Comparison of ENCODE assay signal across 2 cellular contexts in the genomic region with DNA sequence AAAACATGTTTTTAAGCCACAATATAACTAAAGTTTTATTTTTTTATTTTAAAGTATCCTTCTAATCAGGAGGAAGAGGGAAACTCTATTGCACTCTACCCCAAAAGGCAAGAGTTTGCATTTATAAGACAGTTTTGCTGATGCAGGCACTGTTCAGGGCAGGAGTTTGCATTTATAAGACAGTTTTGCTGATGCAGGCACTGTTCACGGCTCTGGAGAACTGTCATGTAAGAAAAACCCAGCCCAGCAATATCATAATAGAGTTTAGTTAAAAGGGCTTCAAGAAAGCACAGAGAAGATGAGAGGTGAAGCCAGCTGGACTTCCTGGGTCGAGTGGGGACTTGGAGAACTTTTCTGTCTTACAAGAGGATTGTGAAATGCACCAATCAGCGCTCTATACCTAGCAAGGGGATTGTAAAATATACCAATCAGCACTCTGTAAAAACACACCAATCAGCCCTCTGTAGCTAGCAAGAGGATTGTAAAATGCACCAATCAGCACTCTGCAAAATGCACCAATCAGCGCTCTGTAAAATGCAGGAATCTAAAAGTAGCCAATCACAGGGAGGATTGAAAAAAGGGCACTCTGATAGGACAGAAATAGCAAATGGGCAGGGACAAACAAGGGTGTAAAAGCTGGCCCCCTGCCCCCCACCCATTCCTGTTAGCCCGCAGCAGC.
TF ChIP-seq lines count a peak whose summit lies in the region.

No MANE protein-coding gene starts in this region.

TF ChIP-seq in GM23338, 12 proteins besides CTCF, POLR2A, EP300 and RAD21 (continues in another document):
- TF ChIP-seq NANOG (IDR thresholded peaks at IDR 0.05; ENCODE audit: borderline replicate concordance): no peak
- no peak for TF ChIP-seq EZH2phosphoT487 (IDR thresholded peaks at IDR 0.05; ENCODE audit: unreplicated experiment)
- no peak for TF ChIP-seq JUNB (IDR thresholded peaks at IDR 0.05; ENCODE audit: unreplicated experiment)
- no peak for TF ChIP-seq ZNF114 (CRISPR knock-in tag; IDR thresholded peaks at IDR 0.05)
- no peak for TF ChIP-seq EZH2 (IDR thresholded peaks at IDR 0.05; ENCODE audit: low read depth, unreplicated experiment)
- TF ChIP-seq ZNF331 (CRISPR knock-in tag; IDR thresholded peaks at IDR 0.05; ENCODE audit: low read depth): no peak
- TF ChIP-seq, protein P1, sequence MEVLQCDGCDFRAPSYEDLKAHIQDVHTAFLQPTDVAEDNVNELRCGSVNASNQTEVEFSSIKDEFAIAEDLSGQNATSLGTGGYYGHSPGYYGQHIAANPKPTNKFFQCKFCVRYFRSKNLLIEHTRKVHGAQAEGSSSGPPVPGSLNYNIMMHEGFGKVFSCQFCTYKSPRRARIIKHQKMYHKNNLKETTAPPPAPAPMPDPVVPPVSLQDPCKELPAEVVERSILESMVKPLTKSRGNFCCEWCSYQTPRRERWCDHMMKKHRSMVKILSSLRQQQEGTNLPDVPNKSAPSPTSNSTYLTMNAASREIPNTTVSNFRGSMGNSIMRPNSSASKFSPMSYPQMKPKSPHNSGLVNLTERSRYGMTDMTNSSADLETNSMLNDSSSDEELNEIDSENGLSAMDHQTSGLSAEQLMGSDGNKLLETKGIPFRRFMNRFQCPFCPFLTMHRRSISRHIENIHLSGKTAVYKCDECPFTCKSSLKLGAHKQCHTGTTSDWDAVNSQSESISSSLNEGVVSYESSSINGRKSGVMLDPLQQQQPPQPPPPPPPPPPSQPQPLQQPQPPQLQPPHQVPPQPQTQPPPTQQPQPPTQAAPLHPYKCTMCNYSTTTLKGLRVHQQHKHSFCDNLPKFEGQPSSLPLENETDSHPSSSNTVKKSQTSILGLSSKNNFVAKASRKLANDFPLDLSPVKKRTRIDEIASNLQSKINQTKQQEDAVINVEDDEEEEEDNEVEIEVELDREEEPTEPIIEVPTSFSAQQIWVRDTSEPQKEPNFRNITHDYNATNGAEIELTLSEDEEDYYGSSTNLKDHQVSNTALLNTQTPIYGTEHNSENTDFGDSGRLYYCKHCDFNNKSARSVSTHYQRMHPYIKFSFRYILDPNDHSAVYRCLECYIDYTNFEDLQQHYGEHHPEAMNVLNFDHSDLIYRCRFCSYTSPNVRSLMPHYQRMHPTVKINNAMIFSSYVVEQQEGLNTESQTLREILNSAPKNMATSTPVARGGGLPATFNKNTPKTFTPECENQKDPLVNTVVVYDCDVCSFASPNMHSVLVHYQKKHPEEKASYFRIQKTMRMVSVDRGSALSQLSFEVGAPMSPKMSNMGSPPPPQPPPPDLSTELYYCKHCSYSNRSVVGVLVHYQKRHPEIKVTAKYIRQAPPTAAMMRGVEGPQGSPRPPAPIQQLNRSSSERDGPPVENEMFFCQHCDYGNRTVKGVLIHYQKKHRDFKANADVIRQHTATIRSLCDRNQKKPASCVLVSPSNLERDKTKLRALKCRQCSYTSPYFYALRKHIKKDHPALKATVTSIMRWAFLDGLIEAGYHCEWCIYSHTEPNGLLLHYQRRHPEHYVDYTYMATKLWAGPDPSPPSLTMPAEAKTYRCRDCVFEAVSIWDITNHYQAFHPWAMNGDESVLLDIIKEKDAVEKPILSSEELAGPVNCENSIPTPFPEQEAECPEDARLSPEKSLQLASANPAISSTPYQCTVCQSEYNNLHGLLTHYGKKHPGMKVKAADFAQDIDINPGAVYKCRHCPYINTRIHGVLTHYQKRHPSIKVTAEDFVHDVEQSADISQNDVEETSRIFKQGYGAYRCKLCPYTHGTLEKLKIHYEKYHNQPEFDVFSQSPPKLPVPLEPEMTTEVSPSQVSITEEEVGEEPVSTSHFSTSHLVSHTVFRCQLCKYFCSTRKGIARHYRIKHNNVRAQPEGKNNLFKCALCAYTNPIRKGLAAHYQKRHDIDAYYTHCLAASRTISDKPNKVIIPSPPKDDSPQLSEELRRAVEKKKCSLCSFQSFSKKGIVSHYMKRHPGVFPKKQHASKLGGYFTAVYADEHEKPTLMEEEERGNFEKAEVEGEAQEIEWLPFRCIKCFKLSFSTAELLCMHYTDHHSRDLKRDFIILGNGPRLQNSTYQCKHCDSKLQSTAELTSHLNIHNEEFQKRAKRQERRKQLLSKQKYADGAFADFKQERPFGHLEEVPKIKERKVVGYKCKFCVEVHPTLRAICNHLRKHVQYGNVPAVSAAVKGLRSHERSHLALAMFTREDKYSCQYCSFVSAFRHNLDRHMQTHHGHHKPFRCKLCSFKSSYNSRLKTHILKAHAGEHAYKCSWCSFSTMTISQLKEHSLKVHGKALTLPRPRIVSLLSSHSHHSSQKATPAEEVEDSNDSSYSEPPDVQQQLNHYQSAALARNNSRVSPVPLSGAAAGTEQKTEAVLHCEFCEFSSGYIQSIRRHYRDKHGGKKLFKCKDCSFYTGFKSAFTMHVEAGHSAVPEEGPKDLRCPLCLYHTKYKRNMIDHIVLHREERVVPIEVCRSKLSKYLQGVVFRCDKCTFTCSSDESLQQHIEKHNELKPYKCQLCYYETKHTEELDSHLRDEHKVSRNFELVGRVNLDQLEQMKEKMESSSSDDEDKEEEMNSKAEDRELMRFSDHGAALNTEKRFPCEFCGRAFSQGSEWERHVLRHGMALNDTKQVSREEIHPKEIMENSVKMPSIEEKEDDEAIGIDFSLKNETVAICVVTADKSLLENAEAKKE (CRISPR knock-in tag; IDR thresholded peaks at IDR 0.05): no peak
- TF ChIP-seq CREB1 (CRISPR knock-in tag; IDR thresholded peaks at IDR 0.05; ENCODE audit: low read depth): no peak
- TF ChIP-seq, protein P2, sequence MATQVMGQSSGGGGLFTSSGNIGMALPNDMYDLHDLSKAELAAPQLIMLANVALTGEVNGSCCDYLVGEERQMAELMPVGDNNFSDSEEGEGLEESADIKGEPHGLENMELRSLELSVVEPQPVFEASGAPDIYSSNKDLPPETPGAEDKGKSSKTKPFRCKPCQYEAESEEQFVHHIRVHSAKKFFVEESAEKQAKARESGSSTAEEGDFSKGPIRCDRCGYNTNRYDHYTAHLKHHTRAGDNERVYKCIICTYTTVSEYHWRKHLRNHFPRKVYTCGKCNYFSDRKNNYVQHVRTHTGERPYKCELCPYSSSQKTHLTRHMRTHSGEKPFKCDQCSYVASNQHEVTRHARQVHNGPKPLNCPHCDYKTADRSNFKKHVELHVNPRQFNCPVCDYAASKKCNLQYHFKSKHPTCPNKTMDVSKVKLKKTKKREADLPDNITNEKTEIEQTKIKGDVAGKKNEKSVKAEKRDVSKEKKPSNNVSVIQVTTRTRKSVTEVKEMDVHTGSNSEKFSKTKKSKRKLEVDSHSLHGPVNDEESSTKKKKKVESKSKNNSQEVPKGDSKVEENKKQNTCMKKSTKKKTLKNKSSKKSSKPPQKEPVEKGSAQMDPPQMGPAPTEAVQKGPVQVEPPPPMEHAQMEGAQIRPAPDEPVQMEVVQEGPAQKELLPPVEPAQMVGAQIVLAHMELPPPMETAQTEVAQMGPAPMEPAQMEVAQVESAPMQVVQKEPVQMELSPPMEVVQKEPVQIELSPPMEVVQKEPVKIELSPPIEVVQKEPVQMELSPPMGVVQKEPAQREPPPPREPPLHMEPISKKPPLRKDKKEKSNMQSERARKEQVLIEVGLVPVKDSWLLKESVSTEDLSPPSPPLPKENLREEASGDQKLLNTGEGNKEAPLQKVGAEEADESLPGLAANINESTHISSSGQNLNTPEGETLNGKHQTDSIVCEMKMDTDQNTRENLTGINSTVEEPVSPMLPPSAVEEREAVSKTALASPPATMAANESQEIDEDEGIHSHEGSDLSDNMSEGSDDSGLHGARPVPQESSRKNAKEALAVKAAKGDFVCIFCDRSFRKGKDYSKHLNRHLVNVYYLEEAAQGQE (IDR thresholded peaks at IDR 0.05; ENCODE audit: unreplicated experiment): no peak
- no peak for TF ChIP-seq STAT1 (IDR thresholded peaks at IDR 0.05; ENCODE audit: unreplicated experiment)

TF ChIP-seq in WTC11, 78 proteins besides CTCF, POLR2A, EP300 and RAD21 (continued from another document):
- TF ChIP-seq ZNF416 (CRISPR knock-in tag; IDR thresholded peaks at IDR 0.05) (no peak), PRRX2 (CRISPR knock-in tag; IDR thresholded peaks at IDR 0.05) (no peak), IRF2 (CRISPR knock-in tag; IDR thresholded peaks at IDR 0.05; ENCODE audit: borderline replicate concordance, low read depth) (no peak), CBFB (CRISPR knock-in tag; IDR thresholded peaks at IDR 0.05; ENCODE audit: low read depth) (no peak), ESRRA (CRISPR knock-in tag; IDR thresholded peaks at IDR 0.05; ENCODE audit: borderline replicate concordance) (no peak), OVOL2 (CRISPR knock-in tag; IDR thresholded peaks at IDR 0.05; ENCODE audit: borderline replicate concordance) (no peak)
- TF ChIP-seq, protein P3, sequence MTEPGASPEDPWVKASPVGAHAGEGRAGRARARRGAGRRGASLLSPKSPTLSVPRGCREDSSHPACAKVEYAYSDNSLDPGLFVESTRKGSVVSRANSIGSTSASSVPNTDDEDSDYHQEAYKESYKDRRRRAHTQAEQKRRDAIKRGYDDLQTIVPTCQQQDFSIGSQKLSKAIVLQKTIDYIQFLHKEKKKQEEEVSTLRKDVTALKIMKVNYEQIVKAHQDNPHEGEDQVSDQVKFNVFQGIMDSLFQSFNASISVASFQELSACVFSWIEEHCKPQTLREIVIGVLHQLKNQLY (CRISPR knock-in tag; IDR thresholded peaks at IDR 0.05): no peak
- TF ChIP-seq, protein P4, sequence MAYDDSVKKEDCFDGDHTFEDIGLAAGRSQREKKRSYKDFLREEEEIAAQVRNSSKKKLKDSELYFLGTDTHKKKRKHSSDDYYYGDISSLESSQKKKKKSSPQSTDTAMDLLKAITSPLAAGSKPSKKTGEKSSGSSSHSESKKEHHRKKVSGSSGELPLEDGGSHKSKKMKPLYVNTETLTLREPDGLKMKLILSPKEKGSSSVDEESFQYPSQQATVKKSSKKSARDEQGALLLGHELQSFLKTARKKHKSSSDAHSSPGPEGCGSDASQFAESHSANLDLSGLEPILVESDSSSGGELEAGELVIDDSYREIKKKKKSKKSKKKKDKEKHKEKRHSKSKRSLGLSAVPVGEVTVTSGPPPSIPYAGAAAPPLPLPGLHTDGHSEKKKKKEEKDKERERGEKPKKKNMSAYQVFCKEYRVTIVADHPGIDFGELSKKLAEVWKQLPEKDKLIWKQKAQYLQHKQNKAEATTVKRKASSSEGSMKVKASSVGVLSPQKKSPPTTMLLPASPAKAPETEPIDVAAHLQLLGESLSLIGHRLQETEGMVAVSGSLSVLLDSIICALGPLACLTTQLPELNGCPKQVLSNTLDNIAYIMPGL (CRISPR knock-in tag; IDR thresholded peaks at IDR 0.05): no peak
- TF ChIP-seq, protein P5, sequence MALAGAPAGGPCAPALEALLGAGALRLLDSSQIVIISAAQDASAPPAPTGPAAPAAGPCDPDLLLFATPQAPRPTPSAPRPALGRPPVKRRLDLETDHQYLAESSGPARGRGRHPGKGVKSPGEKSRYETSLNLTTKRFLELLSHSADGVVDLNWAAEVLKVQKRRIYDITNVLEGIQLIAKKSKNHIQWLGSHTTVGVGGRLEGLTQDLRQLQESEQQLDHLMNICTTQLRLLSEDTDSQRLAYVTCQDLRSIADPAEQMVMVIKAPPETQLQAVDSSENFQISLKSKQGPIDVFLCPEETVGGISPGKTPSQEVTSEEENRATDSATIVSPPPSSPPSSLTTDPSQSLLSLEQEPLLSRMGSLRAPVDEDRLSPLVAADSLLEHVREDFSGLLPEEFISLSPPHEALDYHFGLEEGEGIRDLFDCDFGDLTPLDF (CRISPR knock-in tag; IDR thresholded peaks at IDR 0.05): no peak
